1 cellular context compared by ENCODE assay signal in genomic region chr14:81170104-81170828, GRCh38.
A peak's percentile ranks its signal among the peaks of the same experiment; 100 is the strongest.
TF ChIP-seq lines count a peak whose summit lies in the region.

No MANE protein-coding gene starts in this region.

TF ChIP-seq in PFSK-1, 5 proteins besides CTCF, POLR2A, EP300 and RAD21 (continued from another document):
- TF ChIP-seq REST (IDR thresholded peaks at IDR 0.05; ENCODE audit: insufficient read depth in 1 of 2, low read depth in 2 of 2, low read length in 2 of 2) (0 out of 4 replicates have a peak, but pooled peaks of 1 of the 2 experiments have one; percentile 57), FOXP2 (optimal IDR thresholded peaks at IDR 0.05; ENCODE audit: borderline replicate concordance, extremely low read depth, extremely low read length, insufficient read depth) (peak; percentile 15)
